ENCODE assay signal across 9 cellular contexts in the genomic region with DNA sequence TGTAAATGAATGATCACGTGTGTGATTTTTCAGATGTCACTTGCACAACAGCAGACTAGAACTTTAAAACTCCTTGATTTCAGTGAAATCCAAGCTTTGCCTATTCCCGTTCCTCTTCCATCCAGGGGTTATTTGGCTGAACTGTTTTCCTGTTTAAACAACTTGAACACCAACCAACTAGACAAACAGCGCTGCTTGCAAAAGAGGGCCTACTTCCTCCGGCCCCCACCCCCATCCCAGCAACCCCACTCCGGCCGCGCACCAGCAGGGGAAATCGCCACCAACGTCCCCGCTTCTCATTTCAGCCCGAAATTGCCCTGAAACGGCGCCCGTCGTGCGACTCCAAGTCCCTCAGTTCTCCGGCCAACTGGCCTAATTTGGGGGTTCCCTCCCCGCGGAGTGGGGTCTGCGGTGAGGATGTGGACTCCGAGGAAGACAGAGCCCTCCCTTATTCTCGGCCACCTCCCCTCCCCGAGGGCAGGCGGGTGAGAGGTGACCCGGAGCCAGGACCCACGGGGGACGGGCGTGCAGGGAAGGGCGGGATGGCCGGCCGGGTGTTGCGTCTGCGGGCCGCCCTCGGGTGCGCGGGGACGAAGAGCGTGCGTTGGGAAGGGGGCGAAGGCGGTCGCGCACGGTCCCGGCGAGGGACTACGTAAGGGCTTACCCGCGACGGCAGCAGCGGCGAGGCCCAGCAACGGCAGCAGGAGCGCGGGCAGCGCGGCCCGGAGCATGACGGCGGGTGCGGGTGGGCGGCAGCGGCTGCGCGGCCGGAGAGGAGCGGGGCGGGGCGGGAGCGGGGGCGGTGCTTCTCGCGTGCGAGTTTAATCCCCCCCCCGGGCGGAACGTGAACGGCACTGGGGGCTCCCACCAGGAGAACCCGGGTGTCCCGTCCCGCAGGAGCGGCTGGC. TPM values are rescaled to one million over a fixed set of nuclear protein-coding genes. Genes with fewer than 3 reads are reported as not detected.
A peak's percentile ranks its signal among the peaks of the same experiment; 100 is the strongest.
DNase-seq lines count a peak whose midpoint lies in the region; TF ChIP-seq lines count a peak whose summit lies in the region.
"Had no signal": no experiment of that assay in that cellular context is flagged by ENCODE, and none has a peak within 500 bp of the region (broad histone marks: within the 10 kb centered on the region; RNA-seq: fewer than 3 reads in every experiment).

A gene with protein sequence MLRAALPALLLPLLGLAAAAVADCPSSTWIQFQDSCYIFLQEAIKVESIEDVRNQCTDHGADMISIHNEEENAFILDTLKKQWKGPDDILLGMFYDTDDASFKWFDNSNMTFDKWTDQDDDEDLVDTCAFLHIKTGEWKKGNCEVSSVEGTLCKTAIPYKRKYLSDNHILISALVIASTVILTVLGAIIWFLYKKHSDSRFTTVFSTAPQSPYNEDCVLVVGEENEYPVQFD (minus strand): TSS at position 741 of the 908 bp plus-strand sequence. CDS start 10 bp downstream, at position 731.

- no peaks in the 10 kb centered on the region for H3K9me3 ChIP-seq in HEK293 (ENCODE audit: control insufficient read depth, insufficient read depth, low read depth, low read length)

- peaks cover 9% of the 10 kb centered on the region; the same call in 1 of the 2 replicates for H3K4me1 ChIP-seq in HEK293 (ENCODE audit: control insufficient read depth, insufficient read depth, low read length)

- peaks cover 14% of the 10 kb centered on the region for H3K4me1 Mint-ChIP-seq in activated T-helper 1 cell treated with anti-CD3 and anti-CD28 coated beads, Interleukin-12 subunit alpha, Interleukin-12 subunit beta, Interleukin-2, Interleukin-4 antibody, amounts not matched to agents 30 ng/mL and 10 ng/mL and 1 ng/mL, durations not matched to agents 14 hours and 24 hours and 36 hours (ENCODE audit: low read depth)
- H3K4me1 Mint-ChIP-seq in nephron: no peaks in the 10 kb centered on the region

- CTCF ChIA-PET in HEK293 (lab: Yijun Ruan, JAX): interaction anchor here (0.6 to 0.7 kb wide), 2 partner anchors 42 to 143 kb away, joined by 3 read pairs; no protein-coding TSS in a partner anchor

- H3K4me3 ChIP-seq in HEK293 (ENCODE audit: low read depth, low read length) (peak within 1 kb of the TSS; percentile 63), fibroblast of villous mesenchyme (ENCODE audit: low read depth, low read length) (peak within 1 kb of the TSS; percentile 75)

- peak within 1 kb of the TSS; percentile 61 for H3K4me3 Mint-ChIP-seq in activated T-helper 1 cell treated with anti-CD3 and anti-CD28 coated beads, Interleukin-12 subunit alpha, Interleukin-12 subunit beta, Interleukin-2, Interleukin-4 antibody, amounts not matched to agents 30 ng/mL and 10 ng/mL and 1 ng/mL, durations not matched to agents 14 hours and 24 hours and 36 hours
- peak within 1 kb of the TSS; percentile 84 to 95 (median 94) for H3K4me3 Mint-ChIP-seq in nephron

- DNase-seq in DMS 273 (lab: John Stamatoyannopoulos, UW; ENCODE audit: unreplicated experiment) (peak; percentile 77), DMS 273 treated with DMSO at 0.1 percent for 48 hours (lab: John Stamatoyannopoulos, UW) (no peak), NCI-H748 (lab: John Stamatoyannopoulos, UW; ENCODE audit: unreplicated experiment) (peak; percentile 73), fibroblast of villous mesenchyme (ENCODE audit: low read depth) (peak; percentile 42)
- no peak for DNase-seq in activated T-helper 1 cell treated with anti-CD3 and anti-CD28 coated beads, Interleukin-12 subunit alpha, Interleukin-12 subunit beta, Interleukin-2, Interleukin-4 antibody, amounts not matched to agents 30 ng/mL and 10 ng/mL and 1 ng/mL, durations not matched to agents 14 hours and 24 hours and 36 hours (ENCODE audit: low spot score)

- intact Hi-C loops in activated T-helper 1 cell treated with anti-CD3 and anti-CD28 coated beads, Interleukin-12 subunit alpha, Interleukin-12 subunit beta, Interleukin-2, Interleukin-4 antibody, amounts not matched to agents 30 ng/mL and 10 ng/mL and 1 ng/mL, durations not matched to agents 14 hours and 24 hours and 36 hours (cut with micrococcal nuclease): loop anchor here (5.0 to 10.0 kb wide), 2 partner anchors 125 to 833 kb away; a partner anchor contains a TSS

- H3K27ac Mint-ChIP-seq in activated T-helper 1 cell treated with anti-CD3 and anti-CD28 coated beads, Interleukin-12 subunit alpha, Interleukin-12 subunit beta, Interleukin-2, Interleukin-4 antibody, amounts not matched to agents 30 ng/mL and 10 ng/mL and 1 ng/mL, durations not matched to agents 14 hours and 24 hours and 36 hours: no peak within 1 kb of the TSS
- peak within 1 kb of the TSS; percentile 59 to 86 (median 83) for H3K27ac Mint-ChIP-seq in nephron

- H3K9me3 Mint-ChIP-seq in activated T-helper 1 cell treated with anti-CD3 and anti-CD28 coated beads, Interleukin-12 subunit alpha, Interleukin-12 subunit beta, Interleukin-2, Interleukin-4 antibody, amounts not matched to agents 30 ng/mL and 10 ng/mL and 1 ng/mL, durations not matched to agents 14 hours and 24 hours and 36 hours: no peaks in the 10 kb centered on the region
- no peaks in the 10 kb centered on the region for H3K9me3 Mint-ChIP-seq in nephron

- peaks cover 7% of the 10 kb centered on the region for H3K36me3 Mint-ChIP-seq in activated T-helper 1 cell treated with anti-CD3 and anti-CD28 coated beads, Interleukin-12 subunit alpha, Interleukin-12 subunit beta, Interleukin-2, Interleukin-4 antibody, amounts not matched to agents 30 ng/mL and 10 ng/mL and 1 ng/mL, durations not matched to agents 14 hours and 24 hours and 36 hours (ENCODE audit: low read depth)
- H3K36me3 Mint-ChIP-seq in nephron (ENCODE audit: low read depth): no peaks in the 10 kb centered on the region

- POLR2A ChIA-PET in HEK293 (lab: Yijun Ruan, JAX): no interaction called here

- H3K27ac ChIP-seq in HEK293 (ENCODE audit: extremely low read depth, low read depth, low read length) (peak within 1 kb of the TSS; percentile 63; the same call in 1 of the 2 replicates), temporal lobe (ENCODE audit: low read depth, low read length) (peak within 1 kb of the TSS; percentile 36)
- H3K27ac ChIP-seq: 22Rv1 had no signal

- no peaks in the 10 kb centered on the region for H3K36me3 ChIP-seq in HEK293 (ENCODE audit: control insufficient read depth in 2 of 2, insufficient read depth in 1 of 2, low read length in 2 of 2)

- H3K27me3 Mint-ChIP-seq in activated T-helper 1 cell treated with anti-CD3 and anti-CD28 coated beads, Interleukin-12 subunit alpha, Interleukin-12 subunit beta, Interleukin-2, Interleukin-4 antibody, amounts not matched to agents 30 ng/mL and 10 ng/mL and 1 ng/mL, durations not matched to agents 14 hours and 24 hours and 36 hours (ENCODE audit: insufficient read depth): peaks cover 55% of the 10 kb centered on the region
- peaks cover 55% of the 10 kb centered on the region for H3K27me3 Mint-ChIP-seq in nephron (ENCODE audit: low read depth)

- TF ChIP-seq CTCF in HEK293 (tag by site-specific recombination; IDR thresholded peaks at IDR 0.05): 0 out of 2 replicates have a peak, but pooled peaks have one; percentile 16
- no peak for TF ChIP-seq CTCF in fibroblast of villous mesenchyme (IDR thresholded peaks at IDR 0.05; ENCODE audit: insufficient read depth, low read depth, low read length)
- TF ChIP-seq CTCF in nephron (IDR thresholded peaks at IDR 0.05; ENCODE audit: unreplicated experiment in 3 of 3): no peak

TF ChIP-seq in HEK293, 187 proteins besides CTCF, POLR2A, EP300 and RAD21 (continues in another document):
- TF ChIP-seq ZNF37A (tag by site-specific recombination; IDR thresholded peaks at IDR 0.05) (no peak), ZNF654 (tag by site-specific recombination; IDR thresholded peaks at IDR 0.05; ENCODE audit: low read depth) (no peak), SCRT1 (tag by site-specific recombination; IDR thresholded peaks at IDR 0.05; ENCODE audit: borderline replicate concordance) (no peak), GFI1B (tag by site-specific recombination; IDR thresholded peaks at IDR 0.05) (no peak), ZNF777 (tag by site-specific recombination; IDR thresholded peaks at IDR 0.05; ENCODE audit: borderline replicate concordance) (peak; percentile 97), ZNF549 (tag by site-specific recombination; IDR thresholded peaks at IDR 0.05) (peak; percentile 79), ZNF843 (tag by site-specific recombination; IDR thresholded peaks at IDR 0.05) (no peak)
- TF ChIP-seq, protein P1, sequence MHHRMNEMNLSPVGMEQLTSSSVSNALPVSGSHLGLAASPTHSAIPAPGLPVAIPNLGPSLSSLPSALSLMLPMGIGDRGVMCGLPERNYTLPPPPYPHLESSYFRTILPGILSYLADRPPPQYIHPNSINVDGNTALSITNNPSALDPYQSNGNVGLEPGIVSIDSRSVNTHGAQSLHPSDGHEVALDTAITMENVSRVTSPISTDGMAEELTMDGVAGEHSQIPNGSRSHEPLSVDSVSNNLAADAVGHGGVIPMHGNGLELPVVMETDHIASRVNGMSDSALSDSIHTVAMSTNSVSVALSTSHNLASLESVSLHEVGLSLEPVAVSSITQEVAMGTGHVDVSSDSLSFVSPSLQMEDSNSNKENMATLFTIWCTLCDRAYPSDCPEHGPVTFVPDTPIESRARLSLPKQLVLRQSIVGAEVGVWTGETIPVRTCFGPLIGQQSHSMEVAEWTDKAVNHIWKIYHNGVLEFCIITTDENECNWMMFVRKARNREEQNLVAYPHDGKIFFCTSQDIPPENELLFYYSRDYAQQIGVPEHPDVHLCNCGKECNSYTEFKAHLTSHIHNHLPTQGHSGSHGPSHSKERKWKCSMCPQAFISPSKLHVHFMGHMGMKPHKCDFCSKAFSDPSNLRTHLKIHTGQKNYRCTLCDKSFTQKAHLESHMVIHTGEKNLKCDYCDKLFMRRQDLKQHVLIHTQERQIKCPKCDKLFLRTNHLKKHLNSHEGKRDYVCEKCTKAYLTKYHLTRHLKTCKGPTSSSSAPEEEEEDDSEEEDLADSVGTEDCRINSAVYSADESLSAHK (tag by site-specific recombination; IDR thresholded peaks at IDR 0.05): no peak; the same call in 1 of the 2 replicates

RNA-seq across cellular contexts. Expression of the gene that starts here (rescaled TPM):
- 0.44 and 0.47 TPM in 2 replicates for total RNA-seq in activated T-helper 1 cell treated with anti-CD3 and anti-CD28 coated beads, Interleukin-12 subunit alpha, Interleukin-12 subunit beta, Interleukin-2, Interleukin-4 antibody, amounts not matched to agents 30 ng/mL and 10 ng/mL and 1 ng/mL, durations not matched to agents 14 hours and 24 hours and 36 hours
- 8.4 and 13.4 TPM in 2 replicates for total RNA-seq in fibroblast of villous mesenchyme
- total RNA-seq in temporal lobe: 2.5 TPM

Comparison
In these comparisons a context has a peak if more than half of its experiments do, and no peak if none do; other contexts are left out.
1. DNase-seq: peak in DMS 273 (single experiment), NCI-H748 (single experiment) and fibroblast of villous mesenchyme (single experiment); none in DMS 273 treated with DMSO at 0.1 percent for 48 hours (single experiment) and activated T-helper 1 cell treated with anti-CD3 and anti-CD28 coated beads, Interleukin-12 subunit alpha, Interleukin-12 subunit beta, Interleukin-2, Interleukin-4 antibody, amounts not matched to agents 30 ng/mL and 10 ng/mL and 1 ng/mL, durations not matched to agents 14 hours and 24 hours and 36 hours (single experiment).